In the genomic region with DNA sequence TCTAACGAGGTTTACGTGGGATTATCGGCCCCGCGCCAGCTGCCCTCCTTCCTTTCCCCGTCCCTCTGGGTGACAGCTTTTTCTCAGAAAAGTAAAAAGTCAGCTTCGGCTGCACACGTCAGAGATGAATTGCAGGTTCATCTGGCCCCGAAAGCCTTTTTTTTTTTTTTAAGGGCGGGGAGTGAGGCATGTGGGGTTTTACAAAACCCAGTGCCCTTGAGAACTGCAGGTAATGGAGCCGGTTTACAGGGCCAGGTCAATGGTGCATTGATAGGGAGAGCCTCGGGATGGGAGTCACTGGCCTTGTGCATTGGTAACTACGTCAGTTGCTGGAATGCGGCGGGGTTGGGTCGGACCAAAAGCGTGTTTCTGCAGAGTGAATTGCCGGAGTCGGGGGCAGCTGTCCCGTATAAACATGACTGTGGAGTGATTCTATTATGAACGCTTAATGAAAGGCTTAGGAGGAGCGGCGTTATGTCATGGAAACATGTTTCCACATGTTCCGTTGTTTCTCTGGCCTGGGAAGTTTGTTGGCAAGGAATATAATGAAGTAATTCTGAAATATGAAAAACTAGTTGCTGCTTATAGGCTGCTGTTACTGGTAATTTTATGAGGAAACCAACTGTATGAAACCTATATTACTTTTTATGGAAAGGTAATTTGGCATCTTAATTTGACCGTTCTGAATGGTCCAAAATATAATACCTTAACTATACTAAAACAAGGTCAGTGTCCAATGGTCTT, we compare ENCODE assay signal across 8 cellular contexts. TPM values are rescaled to one million over a fixed set of nuclear protein-coding genes. Genes with fewer than 3 reads are reported as not detected.
DNase-seq lines count a peak whose midpoint lies in the region; ATAC-seq and TF ChIP-seq lines count a peak whose summit lies in the region.

No MANE protein-coding gene starts in this region.

- peaks cover 2 to 4% of the 10 kb centered on the region in 2 donors for H3K36me3 Mint-ChIP-seq in stimulated activated naive B cell treated with anti-CD40 and anti-IgM and Interleukin-4, amounts not matched to agents 10 μg/mL and 1 μg/mL and 100 μg/mL, for 72 hours

- peaks cover 32 to 55% of the 10 kb centered on the region in 2 donors for H3K27me3 Mint-ChIP-seq in stimulated activated naive B cell treated with anti-CD40 and anti-IgM and Interleukin-4, amounts not matched to agents 10 μg/mL and 1 μg/mL and 100 μg/mL, for 72 hours

- TF ChIP-seq CTCF in AG09309 (IDR thresholded peaks at IDR 0.05; ENCODE audit: control insufficient read depth, insufficient read depth, low read depth, low read length, missing control alignments) (no peak), GM12864 (IDR thresholded peaks at IDR 0.05; ENCODE audit: low read depth, low read length, missing control alignments) (no peak)

- peaks cover 2 to 4% of the 10 kb centered on the region in 2 donors for H3K9me3 Mint-ChIP-seq in stimulated activated naive B cell treated with anti-CD40 and anti-IgM and Interleukin-4, amounts not matched to agents 10 μg/mL and 1 μg/mL and 100 μg/mL, for 72 hours

- no peak for DNase-seq in AG09309 (ENCODE audit: low read depth)
- DNase-seq in GM12864 (ENCODE audit: low read depth), result no peak
- DNase-seq in RPMI7951 (ENCODE audit: low read depth), result peak; percentile 18
- DNase-seq in dermis blood vessel endothelial cell, result peak; percentile 85
- DNase-seq in left lobe of liver (ENCODE audit: low spot score), result peak; percentile 80
- no peak for DNase-seq in stimulated activated naive B cell treated with anti-CD40 and anti-IgM and Interleukin-4, amounts not matched to agents 10 μg/mL and 1 μg/mL and 100 μg/mL, for 72 hours
- no peak for DNase-seq in GOT3 (lab: John Stamatoyannopoulos, UW)

- H3K4me1 Mint-ChIP-seq in stimulated activated naive B cell treated with anti-CD40 and anti-IgM and Interleukin-4, amounts not matched to agents 10 μg/mL and 1 μg/mL and 100 μg/mL, for 72 hours, result peaks cover 11 to 34% of the 10 kb centered on the region in 2 donors

- peak overlapping the region; percentile 85 for H3K27ac Mint-ChIP-seq in stimulated activated naive B cell treated with anti-CD40 and anti-IgM and Interleukin-4, amounts not matched to agents 10 μg/mL and 1 μg/mL and 100 μg/mL, for 72 hours

- H3K4me3 Mint-ChIP-seq in stimulated activated naive B cell treated with anti-CD40 and anti-IgM and Interleukin-4, amounts not matched to agents 10 μg/mL and 1 μg/mL and 100 μg/mL, for 72 hours, result peak overlapping the region; percentile 82 to 86

- peak; percentile 10 for ATAC-seq in HG03442 (IDR thresholded peaks at IDR 0.05; ENCODE audit: unreplicated experiment)
- ATAC-seq in left lobe of liver, result peak; percentile 66
- peak in 1 of 2 donors; percentile 54 for ATAC-seq in stimulated activated naive B cell treated with anti-CD40 and anti-IgM and Interleukin-4, amounts not matched to agents 10 μg/mL and 1 μg/mL and 100 μg/mL, for 72 hours (replicated peaks)

- H3K4me3 ChIP-seq in AG09309 (ENCODE audit: control insufficient read depth, low read depth, low read length) (peak overlapping the region; percentile 83), GM12864 (ENCODE audit: low read depth, low read length) (peak overlapping the region; percentile 88)

RNA-seq across cellular contexts. Expression of gene HSPA4L, which starts 1.1 kb away (rescaled TPM):
- 3.5 and 4.7 TPM in 2 replicates for total RNA-seq in RPMI7951 (2014; rRNA removed; shearing (Covaris generic))
- total RNA-seq in dermis blood vessel endothelial cell (4.4 and 13.4 TPM in 2 replicates), left lobe of liver (3.9 TPM)

RNA-seq across cellular contexts. Expression of gene SLC25A31, which starts 53.0 kb away (rescaled TPM):
- not detected in 2 replicates for total RNA-seq in RPMI7951 (2014; rRNA removed; shearing (Covaris generic))
- not detected in 2 replicates for total RNA-seq in dermis blood vessel endothelial cell
- total RNA-seq in left lobe of liver, result not detected

Comparison
In these comparisons a context has a peak if more than half of its experiments do, and no peak if none do; other contexts are left out.
1. DNase-seq: peak in RPMI7951 (single experiment), dermis blood vessel endothelial cell (single experiment) and left lobe of liver (single experiment); none in AG09309 (single experiment), GM12864 (single experiment), stimulated activated naive B cell treated with anti-CD40 and anti-IgM and Interleukin-4, amounts not matched to agents 10 μg/mL and 1 μg/mL and 100 μg/mL, for 72 hours (single experiment) and GOT3 (single experiment).